Comparison of ENCODE assay signal across 1 cellular context in the genomic region with DNA sequence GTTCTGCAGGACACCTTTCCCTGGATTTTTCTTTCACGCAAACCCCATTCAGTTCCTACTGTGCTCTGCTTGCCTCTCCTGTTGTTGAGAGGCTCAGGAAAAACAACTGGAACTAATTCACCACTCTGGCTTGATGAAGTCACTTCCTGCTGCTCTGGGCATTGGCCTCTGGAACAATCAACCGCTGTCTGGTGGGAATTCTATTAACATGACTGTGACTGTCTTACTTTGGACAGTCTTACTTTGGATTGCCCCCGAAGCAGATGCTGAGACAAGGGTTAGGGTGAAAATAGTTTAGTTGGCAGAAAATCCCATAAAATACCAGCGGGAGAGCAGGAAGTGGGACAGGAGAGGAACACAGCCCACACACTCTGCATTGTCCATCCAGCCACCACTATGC.
TF ChIP-seq lines count a peak whose summit lies in the region.

No MANE protein-coding gene starts in this region.

TF ChIP-seq in liver, 16 proteins besides CTCF, POLR2A, EP300 and RAD21 (continued from another document):
- peak; percentile 74 to 80 for TF ChIP-seq RXRA (IDR thresholded peaks at IDR 0.05)
